Comparison of ENCODE assay signal across 8 cellular contexts in the genomic region with DNA sequence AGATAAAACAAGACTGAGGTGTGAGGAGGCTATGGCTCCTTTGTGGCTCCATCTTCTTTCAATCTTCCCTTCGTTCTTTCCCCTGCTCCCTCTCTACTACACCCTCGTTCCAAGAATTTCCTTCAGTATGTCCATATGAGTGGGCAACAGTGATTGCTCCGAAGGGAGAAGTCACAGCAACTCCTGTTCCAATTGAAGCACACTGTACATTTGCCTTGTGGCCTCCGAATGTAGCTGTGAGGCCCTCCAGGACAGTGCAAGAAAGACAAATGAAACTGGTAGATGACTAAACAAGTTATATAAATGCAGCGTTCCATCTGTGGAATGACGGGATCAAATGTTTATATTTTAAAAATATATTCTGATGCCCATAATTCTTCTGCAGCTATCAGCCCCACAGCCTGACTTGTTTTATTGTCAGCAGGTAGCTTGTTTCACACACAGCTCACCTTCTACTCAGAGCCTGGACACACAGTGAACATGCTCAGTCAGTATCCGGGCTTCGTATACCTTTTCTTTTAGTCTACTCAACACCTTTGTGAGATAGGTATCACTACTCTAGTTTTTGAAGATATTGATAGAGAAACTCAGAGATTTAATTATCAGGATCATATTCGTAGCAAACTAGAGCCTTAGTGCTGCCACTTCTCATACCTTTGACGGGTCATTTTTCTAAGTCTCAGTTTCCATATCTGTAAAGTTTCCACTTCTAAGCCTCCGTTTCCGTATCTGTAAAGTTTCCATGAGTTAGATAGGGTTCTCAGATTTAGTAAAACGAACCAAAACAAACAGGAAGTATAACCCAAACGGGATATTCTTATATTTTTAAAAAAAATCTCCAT. TPM values are rescaled to one million over a fixed set of nuclear protein-coding genes. Genes with fewer than 3 reads are reported as not detected.
A peak's percentile ranks its signal among the peaks of the same experiment; 100 is the strongest.
DNase-seq lines count a peak whose midpoint lies in the region; ATAC-seq, FAIRE-seq and TF ChIP-seq lines count a peak whose summit lies in the region.

No MANE protein-coding gene starts in this region.

- H4K20me1 ChIP-seq in BLaER1 (peaks cover 3% of the 10 kb centered on the region; the same call in 1 of the 2 replicates), HepG2 (ENCODE audit: insufficient read depth, low read length) (peaks cover 1% of the 10 kb centered on the region; the same call in 1 of the 2 replicates)

- peak overlapping the region; percentile 72 for H3K9ac ChIP-seq in BLaER1
- H3K9ac ChIP-seq in HepG2 (ENCODE audit: insufficient read depth, low read depth, low read length): peak overlapping the region; percentile 64

- H3K9me3 ChIP-seq in BLaER1 (peaks cover 4% of the 10 kb centered on the region; the same call in 1 of the 2 replicates), HepG2 (ENCODE audit: low read length) (no peaks in the 10 kb centered on the region)

- H3K27me3 ChIP-seq in BLaER1: no peaks in the 10 kb centered on the region
- no peaks in the 10 kb centered on the region; a peak in 1 of 5 replicates for H3K27me3 ChIP-seq in HepG2 (ENCODE audit: control insufficient read depth in 1 of 2, insufficient read depth in 2 of 2, low read length in 2 of 2)

- H3K4me3 ChIP-seq in BLaER1 (peak overlapping the region; percentile 98), HepG2 (replicated peaks in 1 of 3; ENCODE audit: insufficient read depth in 1 of 3, low read depth in 2 of 3, low read length in 3 of 3) (peak overlapping the region; percentile 45 to 98 (median 48); a peak in 4 of 6 replicates)

- H3K4me1 Mint-ChIP-seq in activated CD4-positive, alpha-beta memory T cell treated with anti-CD3 and anti-CD28 coated beads for 36 hours (ENCODE audit: low read depth): peaks cover 25% of the 10 kb centered on the region
- peaks cover 8% of the 10 kb centered on the region for H3K4me1 Mint-ChIP-seq in type B pancreatic cell (ENCODE audit: unreplicated experiment)

- TF ChIP-seq CTCF in HepG2 (CRISPR knock-in tag; IDR thresholded peaks at IDR 0.05) (no peak), type B pancreatic cell (conservative IDR thresholded peaks at IDR 0.05) (no peak)

- ATAC-seq in GM21529 (IDR thresholded peaks at IDR 0.05; ENCODE audit: unreplicated experiment): peak; percentile 20
- no peak for ATAC-seq in HepG2
- no peak for ATAC-seq in GM18907 (IDR thresholded peaks at IDR 0.05; ENCODE audit: unreplicated experiment)

- CTCF ChIA-PET in activated CD4-positive, alpha-beta memory T cell treated with anti-CD3 and anti-CD28 coated beads for 36 hours (lab: Charles Lee): interaction anchor here (1.0 to 1.1 kb wide), 2 partner anchors 29 to 200 kb away, joined by 3 read pairs; no protein-coding TSS in a partner anchor
- CTCF ChIA-PET in HepG2 (lab: Yijun Ruan, JAX; ENCODE audit: low intra/inter-chr PET ratio, low total read pairs): no interaction called here

- peak overlapping the region; percentile 98 for H3K27ac Mint-ChIP-seq in activated CD4-positive, alpha-beta memory T cell treated with anti-CD3 and anti-CD28 coated beads for 36 hours
- H3K27ac Mint-ChIP-seq in type B pancreatic cell: peak overlapping the region; percentile 90

- H3K4me2 ChIP-seq in BLaER1: peak overlapping the region; percentile 80
- peak overlapping the region; percentile 82 for H3K4me2 ChIP-seq in HepG2 (ENCODE audit: low read depth, low read length)

- in situ Hi-C loops in HepG2 (cut with HindIII; ENCODE audit: extremely low pct_ligation_motif_present, low pct_unique_long_range_greater_than_20kb): no loop called here

- peak overlapping the region; percentile 79 for H3K4me3 Mint-ChIP-seq in activated CD4-positive, alpha-beta memory T cell treated with anti-CD3 and anti-CD28 coated beads for 36 hours
- H3K4me3 Mint-ChIP-seq in type B pancreatic cell: peak overlapping the region; percentile 88

- peaks cover 12% of the 10 kb centered on the region for H3K36me3 Mint-ChIP-seq in activated CD4-positive, alpha-beta memory T cell treated with anti-CD3 and anti-CD28 coated beads for 36 hours
- no peaks in the 10 kb centered on the region for H3K36me3 Mint-ChIP-seq in type B pancreatic cell

- no peak for TF ChIP-seq RAD21 in HepG2 (CRISPR knock-in tag; IDR thresholded peaks at IDR 0.05)

- TF ChIP-seq EP300 in HepG2 (IDR thresholded peaks at IDR 0.05; ENCODE audit: low read depth in 2 of 2, low read length in 2 of 2) (no peak), HepG2 (CRISPR knock-in tag; IDR thresholded peaks at IDR 0.05; ENCODE audit: borderline replicate concordance) (no peak)

- no peak for TF ChIP-seq POLR2A in HepG2 (IDR thresholded peaks at IDR 0.05; ENCODE audit: insufficient read depth in 1 of 2, low read depth in 2 of 2, low read length in 2 of 2)

- H3K36me3 ChIP-seq in BLaER1 (no peaks in the 10 kb centered on the region), HepG2 (replicated peaks in 1 of 2; ENCODE audit: control insufficient read depth in 1 of 2, insufficient read depth in 2 of 2, low read length in 2 of 2) (no peaks in the 10 kb centered on the region)

- H3K4me1 ChIP-seq in BLaER1 (peaks cover 22% of the 10 kb centered on the region), HepG2 (ENCODE audit: insufficient read depth, low read length) (peaks cover 39% of the 10 kb centered on the region)

- no peaks in the 10 kb centered on the region for H3K27me3 Mint-ChIP-seq in activated CD4-positive, alpha-beta memory T cell treated with anti-CD3 and anti-CD28 coated beads for 36 hours
- no peaks in the 10 kb centered on the region for H3K27me3 Mint-ChIP-seq in type B pancreatic cell

- intact Hi-C loops in activated CD4-positive, alpha-beta memory T cell treated with anti-CD3 and anti-CD28 coated beads for 36 hours (cut with micrococcal nuclease): loop anchor here (1.0 kb wide), 1 partner anchor 65 kb away; no protein-coding TSS in a partner anchor
- intact Hi-C loops in HepG2 (cut with micrococcal nuclease; ENCODE audit: unreplicated experiment): no loop called here

- TSS peak; percentile 76 for BruUV-seq in HepG2 (replicated peaks; lab: Mats Ljungman, UMichigan)

- WGBS in HepG2 (ENCODE audit: low lambda C conversion rate): 85% methylated on average over 14 of the region's 14 CpGs

- H3K27ac ChIP-seq in BLaER1: peak overlapping the region; percentile 85
- H3K27ac ChIP-seq in HepG2 (ENCODE audit: extremely low read length, insufficient read depth, low read length): peak overlapping the region; percentile 73

- H3K79me2 ChIP-seq in HepG2 (ENCODE audit: insufficient read depth, low read length): peaks cover 35% of the 10 kb centered on the region

- H2AFZ ChIP-seq in HepG2 (ENCODE audit: low read length): peak overlapping the region; percentile 73

- POLR2A ChIA-PET in activated CD4-positive, alpha-beta memory T cell treated with anti-CD3 and anti-CD28 coated beads for 36 hours (lab: Charles Lee): interaction anchor here (1.1 kb wide), 3 partner anchors 37 to 195 kb away, joined by 3 to 5 read pairs (median 3); no protein-coding TSS in a partner anchor
- POLR2A ChIA-PET in HepG2 (lab: Yijun Ruan, JAX): no interaction called here

- no peaks in the 10 kb centered on the region for H3K9me3 Mint-ChIP-seq in activated CD4-positive, alpha-beta memory T cell treated with anti-CD3 and anti-CD28 coated beads for 36 hours
- peaks cover 3% of the 10 kb centered on the region for H3K9me3 Mint-ChIP-seq in type B pancreatic cell

- no peak for FAIRE-seq in HepG2 (lab: Jason Lieb, UNC)

- DNase-seq in activated CD4-positive, alpha-beta memory T cell treated with anti-CD3 and anti-CD28 coated beads for 36 hours: peak; percentile 25
- DNase-seq in HepG2 (ENCODE audit: low spot score) (no peak), type B pancreatic cell (ENCODE audit: extremely low spot score, unreplicated experiment) (no peak), NCI-H345 treated with DMSO at 0.1 percent for 48 hours (lab: John Stamatoyannopoulos, UW; ENCODE audit: unreplicated experiment) (no peak), iPS-NIHi11 (ENCODE audit: low spot score) (no peak)

TF ChIP-seq in HepG2, 621 proteins besides CTCF, POLR2A, EP300 and RAD21 (continues in another document):
- TF ChIP-seq IKZF4 (CRISPR knock-in tag; IDR thresholded peaks at IDR 0.05; ENCODE audit: borderline replicate concordance, low read depth, not compliant biosample characterization): no peak
- TF ChIP-seq ZNF501 (CRISPR knock-in tag; IDR thresholded peaks at IDR 0.05): peak; percentile 19; the same call in 1 of the 2 replicates
- TF ChIP-seq STAG1 (CRISPR knock-in tag; IDR thresholded peaks at IDR 0.05): peak; percentile 4; the same call in 1 of the 2 replicates
- peak; percentile 55 for TF ChIP-seq PHF5A (CRISPR knock-in tag; IDR thresholded peaks at IDR 0.05; ENCODE audit: low read depth, unreplicated experiment)
- peak; percentile 15; the same call in 1 of the 2 replicates for TF ChIP-seq ATF1 (CRISPR knock-in tag; IDR thresholded peaks at IDR 0.05)

RNA-seq across cellular contexts. Expression of a gene that starts 1.2 kb away (rescaled TPM):
- 10 to 100 TPM; 45.7 to 47.0 TPM for total RNA-seq in activated CD4-positive, alpha-beta memory T cell treated with anti-CD3 and anti-CD28 coated beads for 36 hours
- total RNA-seq in HepG2 (2016; rRNA removed; fragmentation: Illumina TruSeq; extraction: Trizol): 41.9 and 64.2 TPM in 2 replicates
- 55.0 and 65.0 TPM in 2 replicates for total RNA-seq in HepG2 (2016; cell fraction: cytosol; rRNA removed; fragmentation: Illumina TruSeq; extraction: Trizol; ENCODE audit: low read depth)
- 40.3 and 60.7 TPM in 2 replicates for total RNA-seq in HepG2 (2016; cell fraction: insoluble cytoplasmic fraction; rRNA removed; fragmentation: Illumina TruSeq; extraction: Trizol)
- 38.6 and 41.7 TPM in 2 replicates for total RNA-seq in HepG2 (2016; cell fraction: membrane; rRNA removed; fragmentation: Illumina TruSeq; extraction: Trizol)
- 36.1 and 36.8 TPM in 2 replicates for total RNA-seq in HepG2 (2016; cell fraction: nucleus; rRNA removed; fragmentation: Illumina TruSeq; extraction: Trizol)
- 20.7 and 23.5 TPM in 2 replicates for polyA plus RNA-seq in HepG2 (2011; rRNA removed)
- 9.1 and 13.6 TPM in 2 replicates for polyA plus RNA-seq in HepG2 (2011; cell fraction: cytosol; rRNA removed)
- polyA plus RNA-seq in HepG2 (2011; cell fraction: nucleus; rRNA removed): 16.6 and 19.6 TPM in 2 replicates
- polyA plus RNA-seq in HepG2 (2012): 23.3 and 23.5 TPM in 2 replicates
- 0.71 and 1.4 TPM in 2 replicates for polyA plus RNA-seq in HepG2 (2016; cell fraction: cytosol; fragmentation: Illumina TruSeq; extraction: Trizol; ENCODE audit: low read depth)
- polyA plus RNA-seq in HepG2 (2016; cell fraction: insoluble cytoplasmic fraction; fragmentation: Illumina TruSeq; extraction: Trizol; ENCODE audit: low read depth): 19.8 and 21.3 TPM in 2 replicates
- polyA plus RNA-seq in HepG2 (2016; cell fraction: membrane; fragmentation: Illumina TruSeq; extraction: Trizol; ENCODE audit: low read depth): 2.1 and 2.4 TPM in 2 replicates
- polyA plus RNA-seq in HepG2 (2016; cell fraction: nucleus; fragmentation: Illumina TruSeq; extraction: Trizol; ENCODE audit: insufficient read depth, low read depth): 27.3 and 30.6 TPM in 2 replicates
- 15.0 and 23.6 TPM in 2 replicates for polyA minus RNA-seq in HepG2 (2011; rRNA and poly(A)+ RNA removed; ENCODE audit: low replicate concordance)
- polyA minus RNA-seq in HepG2 (2011; cell fraction: cytosol; rRNA and poly(A)+ RNA removed): 35.9 and 43.0 TPM in 2 replicates
- polyA minus RNA-seq in HepG2 (2011; cell fraction: nucleus; rRNA and poly(A)+ RNA removed): 93.5 and 119 TPM in 2 replicates
- 16.7 and 17.4 TPM in 2 replicates for total RNA-seq in type B pancreatic cell (ENCODE audit: low replicate concordance)
